In the genomic region with DNA sequence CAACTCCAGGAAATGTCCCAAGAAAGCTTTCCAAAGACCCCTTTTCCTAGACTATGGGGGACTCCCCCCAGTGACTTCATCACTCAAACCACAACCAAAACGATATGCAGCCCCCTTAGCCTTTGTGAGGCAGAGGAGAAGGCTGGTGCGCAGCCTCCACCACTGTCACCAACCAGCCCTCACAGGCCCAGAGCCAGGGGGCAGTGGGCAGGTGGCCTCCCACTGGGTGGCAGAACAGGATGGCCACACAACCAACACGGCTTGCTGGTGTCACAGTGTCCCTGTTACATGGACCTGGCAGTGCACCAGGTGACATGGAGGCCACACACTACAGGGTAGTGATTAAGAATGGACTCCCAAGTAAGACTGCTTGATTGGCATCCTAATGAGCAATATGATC, we compare ENCODE assay signal across 22 cellular contexts.
"Had no signal": no experiment of that assay in that cellular context is flagged by ENCODE, and none has a peak within 500 bp of the region (broad histone marks: within the 10 kb centered on the region; RNA-seq: fewer than 3 reads in every experiment).

No MANE protein-coding gene starts in this region.

- H3K27me3 ChIP-seq: adrenal gland, brain microvascular endothelial cell, heart left ventricle, transverse colon, uterus had no signal

- H3K4me3 ChIP-seq: adrenal gland, heart left ventricle, transverse colon, uterus had no signal

- H3K9me3 ChIP-seq: adrenal gland, heart left ventricle, transverse colon, uterus had no signal

- H3K27ac ChIP-seq: adrenal gland, brain microvascular endothelial cell, transverse colon had no signal

- DNase-seq: activated B cell treated with CpG ODN at 0.5 μM for 24 hours; activated CD4-positive, alpha-beta T cell treated with anti-CD3 and anti-CD28 coated beads, Interleukin-2, amount 50 U/mL, for 1 hour; activated effector memory CD4-positive, alpha-beta T cell treated with Interleukin-2 at 50 U/mL for 16 hours; activated naive CD4-positive, alpha-beta T cell treated with Interleukin-2 at 50 U/mL for 16 hours; activated T-cell treated with anti-CD3 and anti-CD28 coated beads for 4 hours; activated T-cell treated with anti-CD3 and anti-CD28 coated beads, Interleukin-2, amount 50 U/mL, for 72 hours; adrenal gland; brain microvascular endothelial cell; cortex of kidney; effector memory CD8-positive, alpha-beta T cell; erythroblast; foreskin fibroblast; heart left ventricle; hypothalamus; midbrain; naive thymus-derived CD8-positive, alpha-beta T cell; small intestine; stimulated activated CD4-positive, alpha-beta T cell treated with anti-CD3 and anti-CD28 coated beads, Interleukin-1b, Interleukin-23, amount 100 ng/mL, for 48 hours; stimulated activated naive CD4-positive, alpha-beta T cell treated with Interleukin-2 at 50 U/mL for 16 hours; T-helper 1 cell; transverse colon had no signal

- H3K36me3 ChIP-seq: adrenal gland, brain microvascular endothelial cell, heart left ventricle, transverse colon, uterus had no signal

- H3K4me1 ChIP-seq: adrenal gland, uterus had no signal
